In genomic region chr14:100256339-100256895, GRCh38 we compare ENCODE assay signal across 13 cellular contexts. TPM values are rescaled to one million over a fixed set of nuclear protein-coding genes. Genes with fewer than 3 reads are reported as not detected.
DNase-seq lines count a peak whose midpoint lies in the region; ATAC-seq, FAIRE-seq and TF ChIP-seq lines count a peak whose summit lies in the region.
"Had no signal": no experiment of that assay in that cellular context is flagged by ENCODE, and none has a peak within 500 bp of the region (broad histone marks: within the 10 kb centered on the region; RNA-seq: fewer than 3 reads in every experiment).

No MANE protein-coding gene starts in this region.

- FAIRE-seq in GM18507 (lab: Jason Lieb, UNC): peak; percentile 86

- no peak overlapping the region for H3K4me3 Mint-ChIP-seq in activated naive CD8-positive, alpha-beta T cell treated with anti-CD3 and anti-CD28 coated beads for 36 hours
- H3K4me3 Mint-ChIP-seq in HFFc6: no peak overlapping the region

- peaks cover 75% of the 10 kb centered on the region for H3K4me1 Mint-ChIP-seq in activated naive CD8-positive, alpha-beta T cell treated with anti-CD3 and anti-CD28 coated beads for 36 hours
- peaks cover 13% of the 10 kb centered on the region for H3K4me1 Mint-ChIP-seq in HFFc6 (ENCODE audit: low read depth)

- TF ChIP-seq CTCF in HFFc6 (IDR thresholded peaks at IDR 0.05): no peak

- ATAC-seq in GM21390 (IDR thresholded peaks at IDR 0.05; ENCODE audit: unreplicated experiment): peak; percentile 69
- ATAC-seq in HG03280 (IDR thresholded peaks at IDR 0.05; ENCODE audit: unreplicated experiment): peak; percentile 48

- H3K27me3 Mint-ChIP-seq in activated naive CD8-positive, alpha-beta T cell treated with anti-CD3 and anti-CD28 coated beads for 36 hours: no peaks in the 10 kb centered on the region
- H3K27me3 Mint-ChIP-seq in HFFc6 (ENCODE audit: insufficient read depth): no peaks in the 10 kb centered on the region

- peaks cover 41% of the 10 kb centered on the region for H3K36me3 Mint-ChIP-seq in activated naive CD8-positive, alpha-beta T cell treated with anti-CD3 and anti-CD28 coated beads for 36 hours
- H3K36me3 Mint-ChIP-seq in HFFc6 (ENCODE audit: low read depth): no peaks in the 10 kb centered on the region

- peak overlapping the region; percentile 4 for H3K27ac Mint-ChIP-seq in activated naive CD8-positive, alpha-beta T cell treated with anti-CD3 and anti-CD28 coated beads for 36 hours
- no peak overlapping the region for H3K27ac Mint-ChIP-seq in HFFc6

- no peaks in the 10 kb centered on the region for H3K9me3 Mint-ChIP-seq in activated naive CD8-positive, alpha-beta T cell treated with anti-CD3 and anti-CD28 coated beads for 36 hours
- H3K9me3 Mint-ChIP-seq in HFFc6: no peaks in the 10 kb centered on the region

- DNase-seq in GM18507 (ENCODE audit: extremely low spot score, insufficient read length, low read depth) (no peak), HFFc6 (no peak), islet precursor cell (no peak), D341Med (ENCODE audit: low spot score) (no peak), NCI-H82 (lab: John Stamatoyannopoulos, UW) (no peak)
- DNase-seq in activated naive CD8-positive, alpha-beta T cell treated with anti-CD3 and anti-CD28 coated beads for 36 hours: no peak
- DNase-seq: DMS79; foreskin melanocyte; HCEC 1CT; NCI-H1092; stimulated activated CD4-positive, alpha-beta T cell treated with anti-CD3 and anti-CD28 coated beads, Interleukin-15, amount 100 ng/mL, for 24 hours had no signal

RNA-seq across cellular contexts. Expression of gene YY1, which starts 17.5 kb away (rescaled TPM):
- total RNA-seq in activated naive CD8-positive, alpha-beta T cell treated with anti-CD3 and anti-CD28 coated beads for 36 hours: 100 to 1,000 TPM; 109 to 119 TPM
- total RNA-seq in HFFc6 (2021; fragmentation: NEBNext Ultra II Directional; extraction: Animal tissue kit (Norgen Biotek cat#: 25700)): 10 to 100 TPM; 57.0 to 70.8 (median 68.1) TPM

RNA-seq across cellular contexts. Expression of gene SLC25A29, which starts 49.8 kb away (rescaled TPM):
- 1 to 10 TPM; 5.5 to 6.5 TPM for total RNA-seq in activated naive CD8-positive, alpha-beta T cell treated with anti-CD3 and anti-CD28 coated beads for 36 hours
- 1 to 10 TPM; 6.5 to 8.6 (median 7.7) TPM for total RNA-seq in HFFc6 (2021; fragmentation: NEBNext Ultra II Directional; extraction: Animal tissue kit (Norgen Biotek cat#: 25700))
